ENCODE assay signal across 1 cellular context in the genomic region with DNA sequence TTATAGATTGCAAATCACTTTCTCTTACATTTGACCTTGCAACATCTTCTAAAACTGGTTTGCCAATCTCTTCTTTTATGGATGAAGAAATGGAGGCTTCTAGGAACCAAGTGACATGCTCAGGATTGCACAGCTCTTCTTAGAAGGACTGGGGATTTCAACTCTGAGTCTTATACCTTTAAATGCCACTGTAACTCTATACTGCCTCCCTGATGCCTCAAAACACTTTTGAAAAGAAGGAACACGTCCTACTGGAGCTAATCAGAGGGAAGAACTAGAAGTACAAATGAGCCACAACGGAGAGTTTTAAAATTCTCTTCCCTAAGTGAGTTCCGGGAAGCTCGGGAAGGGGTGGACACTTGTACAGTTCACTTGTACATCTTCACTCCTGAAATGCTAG.
TF ChIP-seq lines count a peak whose summit lies in the region.

No MANE protein-coding gene starts in this region.

TF ChIP-seq in GM12878, 131 proteins besides CTCF, POLR2A, EP300 and RAD21 (continued from another document):
- TF ChIP-seq CUX1 (IDR thresholded peaks at IDR 0.05; ENCODE audit: insufficient replicate concordance, low read depth, low read length) (no peak), MTA3 (IDR thresholded peaks at IDR 0.05; ENCODE audit: borderline replicate concordance, low read length) (no peak), STAT3 (IDR thresholded peaks at IDR 0.05; ENCODE audit: low read depth, low read length) (no peak), HDAC2 (IDR thresholded peaks at IDR 0.05) (no peak), BMI1 (IDR thresholded peaks at IDR 0.05; ENCODE audit: borderline replicate concordance) (no peak)
- TF ChIP-seq, protein P1, sequence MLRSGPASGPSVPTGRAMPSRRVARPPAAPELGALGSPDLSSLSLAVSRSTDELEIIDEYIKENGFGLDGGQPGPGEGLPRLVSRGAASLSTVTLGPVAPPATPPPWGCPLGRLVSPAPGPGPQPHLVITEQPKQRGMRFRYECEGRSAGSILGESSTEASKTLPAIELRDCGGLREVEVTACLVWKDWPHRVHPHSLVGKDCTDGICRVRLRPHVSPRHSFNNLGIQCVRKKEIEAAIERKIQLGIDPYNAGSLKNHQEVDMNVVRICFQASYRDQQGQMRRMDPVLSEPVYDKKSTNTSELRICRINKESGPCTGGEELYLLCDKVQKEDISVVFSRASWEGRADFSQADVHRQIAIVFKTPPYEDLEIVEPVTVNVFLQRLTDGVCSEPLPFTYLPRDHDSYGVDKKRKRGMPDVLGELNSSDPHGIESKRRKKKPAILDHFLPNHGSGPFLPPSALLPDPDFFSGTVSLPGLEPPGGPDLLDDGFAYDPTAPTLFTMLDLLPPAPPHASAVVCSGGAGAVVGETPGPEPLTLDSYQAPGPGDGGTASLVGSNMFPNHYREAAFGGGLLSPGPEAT (IDR thresholded peaks at IDR 0.05; ENCODE audit: low read depth) = no peak
